9 cellular contexts compared by ENCODE assay signal in the genomic region with DNA sequence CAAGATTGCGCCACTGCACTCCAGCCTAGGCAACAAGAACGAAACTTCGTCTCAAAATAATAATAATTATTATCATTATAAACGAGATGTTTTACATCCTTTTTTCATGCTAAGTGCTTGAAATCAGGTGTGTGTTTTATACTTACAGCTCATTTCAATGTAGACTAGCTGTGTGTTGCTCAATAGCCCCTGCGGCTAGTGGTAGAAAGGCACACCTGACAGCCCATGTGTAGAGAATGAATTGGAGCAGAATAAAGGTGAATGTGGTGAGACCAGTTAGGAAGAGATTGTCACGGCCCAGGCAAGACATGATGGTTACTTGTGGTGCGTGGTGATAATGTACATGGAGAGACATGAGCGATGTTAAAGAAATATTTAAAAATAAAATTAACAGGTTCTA.
"Had no signal": no experiment of that assay in that cellular context is flagged by ENCODE, and none has a peak within 500 bp of the region (broad histone marks: within the 10 kb centered on the region; RNA-seq: fewer than 3 reads in every experiment).

No MANE protein-coding gene starts in this region.

- H3K4me3 ChIP-seq: GM23248, GM23338, HAP-1 had no signal

- H2AFZ ChIP-seq: GM23248, GM23338 had no signal

- DNase-seq: GM23248, GOT3, H7, H9, HFFc6 had no signal

- H3K9me3 ChIP-seq: HAP-1 had no signal

- ATAC-seq: GM23338, HCT116 had no signal

- H3K4me2 ChIP-seq: GM23338 had no signal

- H3K4me1 ChIP-seq: HAP-1 had no signal

- H3K27ac ChIP-seq: GM23248 had no signal

- H3K36me3 ChIP-seq: HAP-1 had no signal

- H3K9ac ChIP-seq: GM23248 had no signal

- FAIRE-seq: H54 had no signal
